Comparison of ENCODE assay signal across 9 cellular contexts in the genomic region with DNA sequence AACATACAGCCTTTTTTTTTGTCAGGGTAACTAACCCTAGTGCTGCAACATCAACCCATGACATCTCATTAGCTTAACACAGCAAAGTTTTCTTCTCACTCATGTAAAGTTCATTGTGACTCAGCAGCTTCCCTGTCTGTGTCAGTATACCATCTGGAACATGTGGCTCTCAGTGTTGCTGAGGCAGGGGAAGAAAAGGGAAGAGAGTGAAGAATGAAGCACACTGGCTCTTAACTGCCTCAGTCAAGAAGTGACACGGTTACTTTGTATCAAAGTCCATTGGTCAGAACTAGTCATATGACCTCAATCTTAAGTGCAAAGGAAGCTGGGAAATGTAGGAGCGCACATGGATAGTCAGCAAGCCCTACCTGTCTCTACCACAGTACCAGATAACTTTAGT.
A peak's percentile ranks its signal among the peaks of the same experiment; 100 is the strongest.
DNase-seq lines count a peak whose midpoint lies in the region; ATAC-seq and TF ChIP-seq lines count a peak whose summit lies in the region.
"Had no signal": no experiment of that assay in that cellular context is flagged by ENCODE, and none has a peak within 500 bp of the region (broad histone marks: within the 10 kb centered on the region; RNA-seq: fewer than 3 reads in every experiment).

No MANE protein-coding gene starts in this region.

- CTCF ChIA-PET in Calu3 (lab: Charles Lee) = interaction anchor here (1.0 kb wide), 1 partner anchor 11 kb away, joined by 3 read pairs; no protein-coding TSS in a partner anchor

- H3K4me3 Mint-ChIP-seq in Calu3 (ENCODE audit: low read depth, unreplicated experiment) = no peak overlapping the region
- H3K4me3 Mint-ChIP-seq: activated naive CD8-positive, alpha-beta T cell treated with anti-CD3 and anti-CD28 coated beads, Interleukin-2, amount 10 ng/mL, durations not matched to agents 7 days and 5 days had no signal

- WGBS in lung, 2 donors = 51 to 58% methylated on average over 2 of the region's 2 CpGs

- BruUV-seq in Calu3 (replicated peaks; lab: Mats Ljungman, UMichigan) = no TSS peak

- peak; percentile 76 for ATAC-seq in HG03575 (IDR thresholded peaks at IDR 0.05; ENCODE audit: extremely low read depth, insufficient number of reproducible peaks, low FRiP score, unreplicated experiment)
- peak; percentile 80 for ATAC-seq in lung (ENCODE audit: insufficient read depth, low FRiP score)

- intact Hi-C loops in Calu3 (cut with micrococcal nuclease; ENCODE audit: unreplicated experiment) = no loop called here

- no peak overlapping the region for H3K27ac Mint-ChIP-seq in Calu3 (ENCODE audit: unreplicated experiment)
- H3K27ac Mint-ChIP-seq: activated naive CD8-positive, alpha-beta T cell treated with anti-CD3 and anti-CD28 coated beads, Interleukin-2, amount 10 ng/mL, durations not matched to agents 7 days and 5 days had no signal

- no peaks in the 10 kb centered on the region for H3K27me3 Mint-ChIP-seq in Calu3 (ENCODE audit: unreplicated experiment)

- TF ChIP-seq CTCF in lung (IDR thresholded peaks at IDR 0.05; ENCODE audit: control extremely low read depth, extremely low read depth) (no peak), Calu3 (IDR thresholded peaks at IDR 0.05; ENCODE audit: unreplicated experiment) (no peak)

- no peaks in the 10 kb centered on the region for H3K4me1 ChIP-seq in lung (ENCODE audit: control insufficient read depth in 2 of 2, insufficient read depth in 2 of 2, low read length in 2 of 2)

- no peaks in the 10 kb centered on the region for H3K9me3 ChIP-seq in lung (ENCODE audit: control insufficient read depth in 2 of 2, insufficient read depth in 1 of 2, low read length in 1 of 2)

- H3K36me3 Mint-ChIP-seq in Calu3 (ENCODE audit: insufficient read depth, unreplicated experiment) = no peaks in the 10 kb centered on the region
- H3K36me3 Mint-ChIP-seq: activated naive CD8-positive, alpha-beta T cell treated with anti-CD3 and anti-CD28 coated beads, Interleukin-2, amount 10 ng/mL, durations not matched to agents 7 days and 5 days had no signal

- peaks cover 19% of the 10 kb centered on the region for H3K4me1 Mint-ChIP-seq in Calu3 (ENCODE audit: low read depth, unreplicated experiment)
- H3K4me1 Mint-ChIP-seq: activated naive CD8-positive, alpha-beta T cell treated with anti-CD3 and anti-CD28 coated beads, Interleukin-2, amount 10 ng/mL, durations not matched to agents 7 days and 5 days had no signal

- H3K9me3 Mint-ChIP-seq in Calu3 (ENCODE audit: low read depth, unreplicated experiment) = no peaks in the 10 kb centered on the region
- H3K9me3 Mint-ChIP-seq: activated naive CD8-positive, alpha-beta T cell treated with anti-CD3 and anti-CD28 coated beads, Interleukin-2, amount 10 ng/mL, durations not matched to agents 7 days and 5 days had no signal

- H3K4me3 ChIP-seq in lung = no peak overlapping the region

- H3K27me3 ChIP-seq in lung (ENCODE audit: control insufficient read depth, insufficient read depth) = no peaks in the 10 kb centered on the region

- DNase-seq in AG20443 (ENCODE audit: low spot score) (peak; percentile 73), GM19238 (ENCODE audit: insufficient read length, low spot score) (peak; percentile 2), amniotic stem cell (lab: John Stamatoyannopoulos, UW) (peak; percentile 28), lung (ENCODE audit: low spot score) (no peak), D341Med (ENCODE audit: low spot score) (no peak), NCI-H1930 (lab: John Stamatoyannopoulos, UW) (no peak), Calu3 (no peak)
- DNase-seq: activated naive CD8-positive, alpha-beta T cell treated with anti-CD3 and anti-CD28 coated beads, Interleukin-2, amount 10 ng/mL, durations not matched to agents 7 days and 5 days had no signal

- H3K27ac ChIP-seq in lung (ENCODE audit: low read depth in 1 of 2, low read length in 1 of 2) = no peak overlapping the region

- no peaks in the 10 kb centered on the region for H3K36me3 ChIP-seq in lung (ENCODE audit: control insufficient read depth in 2 of 2, insufficient read depth in 2 of 2, low read length in 2 of 2)

Comparison
In these comparisons a context has a peak if more than half of its experiments do, and no peak if none do; other contexts are left out.
1. DNase-seq: peak in AG20443 (single experiment), GM19238 (single experiment) and amniotic stem cell (single experiment); none in lung (single experiment), D341Med (single experiment), NCI-H1930 (0 of 2) and Calu3 (single experiment).